1 cellular context compared by ENCODE assay signal in genomic region chr22:30326704-30327362, GRCh38.
TF ChIP-seq lines count a peak whose summit lies in the region.

TBC1D10A (minus strand) TSS chr22:30326941; CDS start chr22:30326881, 60 bp downstream.

TF ChIP-seq in HepG2, 621 proteins besides CTCF, POLR2A, EP300 and RAD21 (continued from another document and continues in another):
- TF ChIP-seq ZNF646 (CRISPR knock-in tag; IDR thresholded peaks at IDR 0.05) (no peak), ZNF331 (CRISPR knock-in tag; IDR thresholded peaks at IDR 0.05) (no peak), ZSCAN25 (CRISPR knock-in tag; IDR thresholded peaks at IDR 0.05) (peak; percentile 13; the same call in 1 of the 2 replicates), ZNF768 (CRISPR knock-in tag; IDR thresholded peaks at IDR 0.05) (no peak), ZNF274 (CRISPR knock-in tag; IDR thresholded peaks at IDR 0.05) (0 out of 2 replicates have a peak, but pooled peaks have one; percentile 5), FOXA1 (IDR thresholded peaks at IDR 0.05) (no peak), FOXA1 (CRISPR knock-in tag; IDR thresholded peaks at IDR 0.05) (no peak), MXI1 (IDR thresholded peaks at IDR 0.05; ENCODE audit: borderline replicate concordance, low read depth, low read length) (no peak), ZSCAN9 (CRISPR knock-in tag; IDR thresholded peaks at IDR 0.05; ENCODE audit: borderline replicate concordance) (no peak), GABPA (IDR thresholded peaks at IDR 0.05; ENCODE audit: low read depth, low read length) (peak; percentile 18; the same call in 1 of the 2 replicates), GABPA (CRISPR knock-in tag; IDR thresholded peaks at IDR 0.05; ENCODE audit: low read depth) (peak; percentile 60), ZNF839 (CRISPR knock-in tag; IDR thresholded peaks at IDR 0.05; ENCODE audit: borderline replicate concordance) (no peak), ZNF878 (CRISPR knock-in tag; IDR thresholded peaks at IDR 0.05) (no peak), ZNF317 (CRISPR knock-in tag; IDR thresholded peaks at IDR 0.05) (no peak), GLI4 (CRISPR knock-in tag; IDR thresholded peaks at IDR 0.05; ENCODE audit: borderline replicate concordance) (no peak), TFDP1 (CRISPR knock-in tag; IDR thresholded peaks at IDR 0.05; ENCODE audit: borderline replicate concordance) (no peak), NONO (IDR thresholded peaks at IDR 0.05) (no peak), NONO (CRISPR knock-in tag; conservative IDR thresholded peaks at IDR 0.05) (no peak), HDAC1 (CRISPR knock-in tag; IDR thresholded peaks at IDR 0.05) (0 out of 2 replicates have a peak, but pooled peaks have one; percentile 19), SOX6 (IDR thresholded peaks at IDR 0.05) (no peak), SOX6 (CRISPR knock-in tag; IDR thresholded peaks at IDR 0.05) (0 out of 2 replicates have a peak, but pooled peaks have one; percentile 14), ELK4 (CRISPR knock-in tag; IDR thresholded peaks at IDR 0.05; ENCODE audit: borderline replicate concordance) (no peak), NCOA1 (CRISPR knock-in tag; IDR thresholded peaks at IDR 0.05) (no peak), POLR2G (IDR thresholded peaks at IDR 0.05; ENCODE audit: low read depth, low read length) (peak; percentile 63; the same call in 1 of the 2 replicates), PTBP1 (IDR thresholded peaks at IDR 0.05; ENCODE audit: low read depth, low read length, poor library complexity, severe bottlenecking) (no peak), TCF12 (IDR thresholded peaks at IDR 0.05) (no peak), TCF12 (CRISPR knock-in tag; IDR thresholded peaks at IDR 0.05) (no peak), GMEB1 (CRISPR knock-in tag; IDR thresholded peaks at IDR 0.05; ENCODE audit: borderline replicate concordance) (no peak; the same call in 1 of the 2 replicates), ZNF558 (CRISPR knock-in tag; IDR thresholded peaks at IDR 0.05; ENCODE audit: borderline replicate concordance) (0 out of 2 replicates have a peak, but pooled peaks have one; percentile 62), PHF21A (CRISPR knock-in tag; IDR thresholded peaks at IDR 0.05) (0 out of 2 replicates have a peak, but pooled peaks have one; percentile 33), ONECUT2 (CRISPR knock-in tag; IDR thresholded peaks at IDR 0.05) (no peak), ZNF746 (CRISPR knock-in tag; IDR thresholded peaks at IDR 0.05) (no peak), ZNF615 (CRISPR knock-in tag; IDR thresholded peaks at IDR 0.05; ENCODE audit: borderline replicate concordance) (no peak), ZNF567 (CRISPR knock-in tag; IDR thresholded peaks at IDR 0.05; ENCODE audit: borderline replicate concordance) (no peak), ZFP36 (IDR thresholded peaks at IDR 0.05; ENCODE audit: borderline replicate concordance, low read depth, low read length, partially characterized antibody) (no peak), KLF16 (CRISPR knock-in tag; IDR thresholded peaks at IDR 0.05) (peak in 1 of 2 experiments; percentile 25; a peak in 1 of 4 replicates), POGK (CRISPR knock-in tag; conservative IDR thresholded peaks at IDR 0.05) (0 out of 2 replicates have a peak, but pooled peaks have one; percentile 21), ELF3 (CRISPR knock-in tag; IDR thresholded peaks at IDR 0.05) (peak; percentile 71; the same call in 1 of the 2 replicates)
- TF ChIP-seq, protein P1, sequence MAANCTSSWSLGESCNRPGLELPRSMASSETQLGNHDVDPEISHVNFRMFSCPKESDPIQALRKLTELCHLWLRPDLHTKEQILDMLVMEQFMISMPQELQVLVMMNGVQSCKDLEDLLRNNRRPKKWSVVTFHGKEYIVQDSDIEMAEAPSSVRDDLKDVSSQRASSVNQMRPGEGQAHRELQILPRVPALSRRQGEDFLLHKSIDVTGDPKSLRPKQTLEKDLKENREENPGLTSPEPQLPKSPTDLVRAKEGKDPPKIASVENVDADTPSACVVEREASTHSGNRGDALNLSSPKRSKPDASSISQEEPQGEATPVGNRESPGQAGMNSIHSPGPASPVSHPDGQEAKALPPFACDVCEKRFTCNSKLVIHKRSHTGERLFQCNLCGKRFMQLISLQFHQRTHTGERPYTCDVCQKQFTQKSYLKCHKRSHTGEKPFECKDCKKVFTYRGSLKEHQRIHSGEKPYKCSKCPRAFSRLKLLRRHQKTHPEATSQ (CRISPR knock-in tag; IDR thresholded peaks at IDR 0.05; ENCODE audit: borderline replicate concordance): no peak
- TF ChIP-seq, protein P2, sequence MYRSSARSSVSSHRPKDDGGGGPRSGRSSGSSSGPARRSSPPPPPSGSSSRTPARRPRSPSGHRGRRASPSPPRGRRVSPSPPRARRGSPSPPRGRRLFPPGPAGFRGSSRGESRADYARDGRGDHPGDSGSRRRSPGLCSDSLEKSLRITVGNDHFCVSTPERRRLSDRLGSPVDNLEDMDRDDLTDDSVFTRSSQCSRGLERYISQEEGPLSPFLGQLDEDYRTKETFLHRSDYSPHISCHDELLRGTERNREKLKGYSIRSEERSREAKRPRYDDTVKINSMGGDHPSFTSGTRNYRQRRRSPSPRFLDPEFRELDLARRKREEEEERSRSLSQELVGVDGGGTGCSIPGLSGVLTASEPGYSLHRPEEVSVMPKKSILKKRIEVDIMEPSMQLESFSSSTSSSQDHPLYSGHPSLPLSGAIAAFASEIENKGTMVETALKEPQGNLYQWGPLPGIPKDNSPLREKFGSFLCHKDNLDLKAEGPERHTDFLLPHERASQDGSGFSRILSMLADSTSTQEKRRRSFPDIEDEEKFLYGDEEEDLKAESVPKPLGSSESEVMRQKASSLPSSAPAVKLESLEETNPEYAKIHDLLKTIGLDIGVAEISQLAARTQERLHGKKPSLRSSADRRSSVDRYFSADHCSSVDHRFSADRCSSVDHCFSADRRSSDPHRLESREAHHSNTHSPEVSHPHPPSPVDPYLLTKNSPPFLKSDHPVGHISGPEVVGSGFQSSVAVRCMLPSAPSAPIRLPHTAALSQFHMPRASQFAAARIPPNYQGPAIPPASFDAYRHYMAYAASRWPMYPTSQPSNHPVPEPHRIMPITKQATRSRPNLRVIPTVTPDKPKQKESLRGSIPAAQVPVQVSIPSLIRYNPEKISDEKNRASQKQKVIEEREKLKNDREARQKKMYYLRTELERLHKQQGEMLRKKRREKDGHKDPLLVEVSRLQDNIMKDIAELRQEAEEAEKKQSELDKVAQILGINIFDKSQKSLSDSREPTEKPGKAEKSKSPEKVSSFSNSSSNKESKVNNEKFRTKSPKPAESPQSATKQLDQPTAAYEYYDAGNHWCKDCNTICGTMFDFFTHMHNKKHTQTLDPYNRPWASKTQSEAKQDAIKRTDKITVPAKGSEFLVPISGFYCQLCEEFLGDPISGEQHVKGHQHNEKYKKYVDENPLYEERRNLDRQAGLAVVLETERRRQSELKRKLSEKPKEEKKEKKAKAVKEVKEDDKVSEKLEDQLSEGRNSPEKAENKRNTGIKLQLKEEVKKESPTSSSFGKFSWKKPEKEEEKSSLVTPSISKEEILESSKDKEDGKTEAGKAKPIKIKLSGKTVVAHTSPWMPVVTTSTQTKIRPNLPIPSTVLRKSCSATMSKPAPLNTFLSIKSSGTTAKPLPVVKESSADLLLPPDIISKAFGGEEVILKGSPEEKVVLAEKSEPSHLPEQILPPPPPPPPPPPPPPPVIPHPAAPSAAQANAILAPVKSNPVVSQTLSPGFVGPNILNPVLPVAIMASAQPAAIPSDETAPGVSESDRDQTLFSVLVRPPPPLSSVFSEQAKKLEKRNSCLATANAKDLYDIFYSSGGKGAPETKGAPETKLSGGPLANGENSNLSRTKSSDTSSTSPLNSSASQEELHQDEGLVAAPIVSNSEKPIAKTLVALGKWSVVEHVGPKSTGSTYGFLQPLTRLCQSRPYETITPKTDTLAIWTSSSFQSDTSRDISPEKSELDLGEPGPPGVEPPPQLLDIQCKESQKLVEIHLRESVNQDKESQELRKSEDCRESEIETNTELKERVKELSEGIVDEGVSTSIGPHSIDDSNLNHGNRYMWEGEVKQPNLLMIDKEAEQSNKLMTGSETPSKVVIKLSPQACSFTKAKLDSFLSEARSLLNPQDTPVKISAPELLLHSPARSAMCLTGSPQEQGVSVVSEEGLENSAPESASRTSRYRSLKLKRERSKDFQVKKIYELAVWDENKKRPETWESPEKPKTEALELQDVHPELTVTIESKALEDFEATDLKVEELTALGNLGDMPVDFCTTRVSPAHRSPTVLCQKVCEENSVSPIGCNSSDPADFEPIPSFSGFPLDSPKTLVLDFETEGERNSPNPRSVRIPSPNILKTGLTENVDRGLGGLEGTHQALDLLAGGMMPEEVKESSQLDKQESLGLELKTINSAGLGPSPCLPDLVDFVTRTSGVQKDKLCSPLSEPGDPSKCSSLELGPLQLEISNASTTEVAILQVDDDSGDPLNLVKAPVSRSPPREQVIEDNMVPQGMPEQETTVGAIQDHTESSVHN (CRISPR knock-in tag; IDR thresholded peaks at IDR 0.05): no peak
